ENCODE assay signal across 17 cellular contexts in genomic region chr10:93421426-93421825, GRCh38.
DNase-seq lines count a peak whose midpoint lies in the region; ATAC-seq and TF ChIP-seq lines count a peak whose summit lies in the region.
"Had no signal": no experiment of that assay in that cellular context is flagged by ENCODE, and none has a peak within 500 bp of the region (broad histone marks: within the 10 kb centered on the region; RNA-seq: fewer than 3 reads in every experiment).

No MANE protein-coding gene starts in this region.

- intact Hi-C loops in A673 (cut with micrococcal nuclease; ENCODE audit: unreplicated experiment), result no loop called here

- H3K27ac Mint-ChIP-seq in HFFc6 (peak overlapping the region; percentile 74), brain (peak overlapping the region; percentile 48 to 99 (median 87))
- H3K27ac Mint-ChIP-seq: activated CD4-positive, alpha-beta T cell treated with anti-CD3 and anti-CD28 coated beads, Interleukin-2, amount 10 ng/mL, durations not matched to agents 7 days and 5 days; memory B cell had no signal

- peaks cover 46% of the 10 kb centered on the region for H3K4me1 Mint-ChIP-seq in HFFc6 (ENCODE audit: low read depth)
- H3K4me1 Mint-ChIP-seq in brain, result peaks cover 44% of the 10 kb centered on the region

- H3K9me3 Mint-ChIP-seq in HFFc6 (no peaks in the 10 kb centered on the region), brain (peaks cover 0 to 10% (median 0%) of the 10 kb centered on the region in 5 experiments)
- H3K9me3 Mint-ChIP-seq: activated CD4-positive, alpha-beta T cell treated with anti-CD3 and anti-CD28 coated beads, Interleukin-2, amount 10 ng/mL, durations not matched to agents 7 days and 5 days; memory B cell had no signal

- DNase-seq in HFFc6 (no peak), left kidney (ENCODE audit: low read depth, low spot score) (peak; percentile 55), smooth muscle cell (lab: John Stamatoyannopoulos, UW; ENCODE audit: unreplicated experiment) (no peak), A673 (ENCODE audit: low spot score) (no peak), amniotic stem cell (lab: John Stamatoyannopoulos, UW) (no peak), EL (no peak)
- DNase-seq: activated CD4-positive, alpha-beta T cell treated with anti-CD3 and anti-CD28 coated beads, Interleukin-2, amount 10 ng/mL, durations not matched to agents 7 days and 5 days; activated T-cell treated with anti-CD3 and anti-CD28 coated beads, Interleukin-2, amount 50 U/mL, for 1 hour; DND-41; MM.1S; NCI-H2081; ovary; SHP77 had no signal

- H2AFZ ChIP-seq in smooth muscle cell (ENCODE audit: low read depth), result no peak overlapping the region

- POLR2A ChIA-PET in A673 (lab: Charles Lee; ENCODE audit: low non-redundant PET), result no interaction called here

- H3K27ac ChIP-seq in smooth muscle cell (ENCODE audit: low read depth) (peak overlapping the region; percentile 19), A673 (ENCODE audit: low read depth, low read length, poor library complexity, severe bottlenecking) (no peak overlapping the region)
- H3K27ac ChIP-seq: C4-2B had no signal

- H3K9ac ChIP-seq in smooth muscle cell (ENCODE audit: low read depth), result no peak overlapping the region

- H3K27me3 Mint-ChIP-seq in HFFc6 (ENCODE audit: insufficient read depth) (peaks cover 3% of the 10 kb centered on the region), brain (peaks cover 10% of the 10 kb centered on the region)
- H3K27me3 Mint-ChIP-seq: activated CD4-positive, alpha-beta T cell treated with anti-CD3 and anti-CD28 coated beads, Interleukin-2, amount 10 ng/mL, durations not matched to agents 7 days and 5 days had no signal

- H3K4me3 ChIP-seq in smooth muscle cell (no peak overlapping the region), A673 (ENCODE audit: low read depth, low read length, poor library complexity, severe bottlenecking) (no peak overlapping the region)
- H3K4me3 ChIP-seq: ovary had no signal

- H3K27me3 ChIP-seq in smooth muscle cell (ENCODE audit: low read depth), result no peaks in the 10 kb centered on the region
- H3K27me3 ChIP-seq in A673 (replicated peaks; ENCODE audit: insufficient read depth, low read depth, low read length, poor library complexity), result no peaks in the 10 kb centered on the region
- H3K27me3 ChIP-seq: ovary had no signal

- H3K9me3 ChIP-seq in smooth muscle cell (replicated peaks; ENCODE audit: low read depth) (no peaks in the 10 kb centered on the region), A673 (ENCODE audit: low read depth, low read length, poor library complexity, severe bottlenecking) (no peaks in the 10 kb centered on the region)
- H3K9me3 ChIP-seq: ovary had no signal

- H3K4me3 Mint-ChIP-seq in HFFc6, result no peak overlapping the region
- peak overlapping the region in 3 of 5 experiments; percentile 4 to 65 (median 5) for H3K4me3 Mint-ChIP-seq in brain
- H3K4me3 Mint-ChIP-seq: activated CD4-positive, alpha-beta T cell treated with anti-CD3 and anti-CD28 coated beads, Interleukin-2, amount 10 ng/mL, durations not matched to agents 7 days and 5 days; memory B cell had no signal

- H3K36me3 ChIP-seq in smooth muscle cell (ENCODE audit: low read depth) (peaks cover 4% of the 10 kb centered on the region), A673 (ENCODE audit: insufficient read depth, low read length, poor library complexity, severe bottlenecking) (no peaks in the 10 kb centered on the region)
- H3K36me3 ChIP-seq: ovary had no signal

- no peak for TF ChIP-seq CTCF in HFFc6 (IDR thresholded peaks at IDR 0.05)
- TF ChIP-seq CTCF in brain (conservative IDR thresholded peaks at IDR 0.05), result no peak
- no peak for TF ChIP-seq CTCF in smooth muscle cell (IDR thresholded peaks at IDR 0.05; ENCODE audit: borderline replicate concordance, insufficient read depth, poor library complexity, severe bottlenecking)
- no peak for TF ChIP-seq CTCF in A673 (conservative IDR thresholded peaks at IDR 0.05; ENCODE audit: low read depth, low read length)

- H4K20me1 ChIP-seq in smooth muscle cell (ENCODE audit: low read depth), result no peaks in the 10 kb centered on the region

- ATAC-seq in GM21447 (IDR thresholded peaks at IDR 0.05; ENCODE audit: unreplicated experiment), result no peak

- 69% methylated on average over 3 of the region's 3 CpGs for WGBS in smooth muscle cell (ENCODE audit: low lambda C conversion rate)

- no TSS peak for BruUV-seq in A673 (replicated peaks; lab: Mats Ljungman, UMichigan)

- no peaks in the 10 kb centered on the region for H3K79me2 ChIP-seq in smooth muscle cell (ENCODE audit: low read depth)

- H3K4me1 ChIP-seq in smooth muscle cell (ENCODE audit: low read depth) (peaks cover 23% of the 10 kb centered on the region), A673 (ENCODE audit: insufficient read depth, low read length, poor library complexity, severe bottlenecking) (no peaks in the 10 kb centered on the region)

- H3F3A ChIP-seq in smooth muscle cell (ENCODE audit: low read depth), result no peaks in the 10 kb centered on the region

- CTCF ChIA-PET in A673 (lab: Charles Lee), result no interaction called here

- peaks cover 49% of the 10 kb centered on the region for H3K36me3 Mint-ChIP-seq in HFFc6 (ENCODE audit: low read depth)
- H3K36me3 Mint-ChIP-seq in brain, result no peaks in the 10 kb centered on the region
- H3K36me3 Mint-ChIP-seq: memory B cell had no signal

- H3K4me2 ChIP-seq in smooth muscle cell, result no peak overlapping the region
